ENCODE assay signal across 8 cellular contexts in genomic region chr16:69311115-69311532, GRCh38. TPM values are rescaled to one million over a fixed set of nuclear protein-coding genes. Genes with fewer than 3 reads are reported as not detected.
DNase-seq lines count a peak whose midpoint lies in the region; ATAC-seq, FAIRE-seq and TF ChIP-seq lines count a peak whose summit lies in the region.

TSS of gene VPS4A (plus strand) at chr16:69311350. CDS start at chr16:69311512, 162 bp downstream.

- H3K36me3 ChIP-seq in heart left ventricle (peaks cover 0 to 30% (median 23%) of the 10 kb centered on the region in 9 donors), upper lobe of right lung (peaks cover 21% of the 10 kb centered on the region)

- peak within 1 kb of the TSS; percentile 75 to 100 (median 96) for H3K4me3 ChIP-seq in heart left ventricle
- H3K4me3 ChIP-seq in upper lobe of right lung: peak within 1 kb of the TSS; percentile 87

- TF ChIP-seq POLR2A in GM12891 (IDR thresholded peaks at IDR 0.05; ENCODE audit: low read depth, low read length) (no peak; the same call in 1 of the 2 replicates), heart left ventricle (IDR thresholded peaks at IDR 0.05) (peak in 1 of 2 donors; percentile 73)

- intact Hi-C loops in heart left ventricle (cut with DNase I): loop anchor here in 1 of 10 donors (2.0 kb wide), 1 partner anchor 28 kb away; the partner anchor contains the start of genes COG8 and NIP7
- intact Hi-C loops in posterior vena cava (cut with DNase I): no loop called here
- intact Hi-C loops in upper lobe of right lung (cut with DNase I): no loop called here

- WGBS in adipose tissue, 3 donors: 0 to 1% (median 1%) methylated on average over 48 to 51 of the region's 51 CpGs
- WGBS in heart left ventricle, 4 donors: 1 to 7% (median 1%) methylated on average over 5 to 51 of the region's 51 CpGs; no CpG with 5 or more reads in 1 of the 4 donors

- DNase-seq in GM12891 (ENCODE audit: insufficient read length, low spot score) (peak; percentile 97), NCI-H1436 (lab: John Stamatoyannopoulos, UW) (peak; percentile 94), T follicular helper cell (ENCODE audit: low read depth) (peak; percentile 94), heart left ventricle (peak; percentile 95 to 98 (median 96)), posterior vena cava (ENCODE audit: low spot score) (peak; percentile 99), upper lobe of right lung (peak; percentile 98)

- peak; percentile 97 for ATAC-seq in HG02840 (IDR thresholded peaks at IDR 0.05; ENCODE audit: low FRiP score, unreplicated experiment)
- peak; percentile 92 to 99 (median 97) for ATAC-seq in heart left ventricle
- ATAC-seq in upper lobe of right lung: peak; percentile 99

- H3K27me3 ChIP-seq in heart left ventricle (no peaks in the 10 kb centered on the region), upper lobe of right lung (no peaks in the 10 kb centered on the region)

- peaks cover 0 to 41% (median 23%) of the 10 kb centered on the region in 12 donors for H3K4me1 ChIP-seq in heart left ventricle
- peaks cover 15% of the 10 kb centered on the region for H3K4me1 ChIP-seq in upper lobe of right lung

- peak; percentile 97 for FAIRE-seq in GM12891 (lab: Jason Lieb, UNC)

- peak; percentile 70 to 97 (median 90) for TF ChIP-seq CTCF in heart left ventricle (IDR thresholded peaks at IDR 0.05)
- TF ChIP-seq CTCF in upper lobe of right lung (IDR thresholded peaks at IDR 0.05): peak; percentile 81

- H3K9me3 ChIP-seq in heart left ventricle (no peaks in the 10 kb centered on the region), upper lobe of right lung (no peaks in the 10 kb centered on the region)

- H3K27ac ChIP-seq in adipose tissue (ENCODE audit: low read depth, low read length): no peak within 1 kb of the TSS
- H3K27ac ChIP-seq in heart left ventricle: peak within 1 kb of the TSS; percentile 84 to 95 (median 91)
- peak within 1 kb of the TSS; percentile 88 for H3K27ac ChIP-seq in upper lobe of right lung

TF ChIP-seq in GM12891, 5 proteins besides CTCF, POLR2A, EP300 and RAD21:
- TF ChIP-seq TAF1 (IDR thresholded peaks at IDR 0.05; ENCODE audit: low read depth, low read length) (no peak; the same call in 1 of the 2 replicates), POLR2AphosphoS5 (IDR thresholded peaks at IDR 0.05; ENCODE audit: low read depth, low read length) (peak; percentile 58)

RNA-seq across cellular contexts. Expression of gene VPS4A, which starts in this region (rescaled TPM):
- 22.4 TPM for polyA plus RNA-seq in GM12891 (2012; ENCODE audit: low read depth, missing spikeins)
- 10 to 100 TPM; 27.0 to 42.6 (median 27.6) TPM for polyA plus RNA-seq in adipose tissue
- total RNA-seq in heart left ventricle: 10 to 100 TPM; 24.8 to 46.9 (median 28.4) TPM
- polyA plus RNA-seq in heart left ventricle: 10 to 100 TPM; 34.6 to 47.0 TPM
- total RNA-seq in posterior vena cava: 10 to 100 TPM; 23.4 to 24.1 TPM
- total RNA-seq in upper lobe of right lung: 28.9 TPM
